Comparison of ENCODE assay signal across 8 cellular contexts in genomic region chr1:238549135-238549534, GRCh38.
"Had no signal": no experiment of that assay in that cellular context is flagged by ENCODE, and none has a peak within 500 bp of the region (broad histone marks: within the 10 kb centered on the region; RNA-seq: fewer than 3 reads in every experiment).

No MANE protein-coding gene starts in this region.

- FAIRE-seq: H54, HTR-8/SVneo had no signal

- DNase-seq: GM23248, GOT3, H9, HCEC 1CT, KBM-7 had no signal

- H3K4me3 ChIP-seq: GM23248 had no signal

- H3K27ac ChIP-seq: GM23248, KMS-11 had no signal

- H3K4me3 Mint-ChIP-seq: H9 had no signal

- H2AFZ ChIP-seq: GM23248 had no signal

- H3K27ac Mint-ChIP-seq: H9 had no signal

- H3K9ac ChIP-seq: GM23248, KMS-11 had no signal

- H3K4me2 ChIP-seq: KMS-11 had no signal
